In genomic region chr17:19187883-19188869, GRCh38 we compare ENCODE assay signal across 8 cellular contexts. TPM values are rescaled to one million over a fixed set of nuclear protein-coding genes. Genes with fewer than 3 reads are reported as not detected.
DNase-seq lines count a peak whose midpoint lies in the region; ATAC-seq, FAIRE-seq and TF ChIP-seq lines count a peak whose summit lies in the region.
"Not testable (repeated sequence)": the region's sequence is repeated elsewhere in the genome, so short reads cannot be mapped to it uniquely, and the experiment has no call there.

No MANE protein-coding gene starts in this region.

- not testable (repeated sequence) for H3K27me3 ChIP-seq in psoas muscle (ENCODE audit: insufficient read depth in 3 of 3, low read length in 2 of 3)

- CTCF ChIA-PET in Calu3 (lab: Charles Lee); activated B cell treated with CpG ODN at 0.5 μM for 24 hours (lab: Charles Lee); MCF 10A (lab: Yijun Ruan, JAX): not testable (repeated sequence)

- POLR2A ChIA-PET in activated B cell treated with CpG ODN at 0.5 μM for 24 hours (lab: Charles Lee); MCF 10A (lab: Yijun Ruan, JAX): not testable (repeated sequence)

- not testable (repeated sequence) for H3K36me3 Mint-ChIP-seq in Calu3 (ENCODE audit: insufficient read depth, unreplicated experiment); activated B cell treated with CpG ODN at 0.5 μM for 24 hours (ENCODE audit: low read depth); MCF 10A (ENCODE audit: insufficient read depth, unreplicated experiment)

- ATAC-seq in GM19452 (IDR thresholded peaks at IDR 0.05; ENCODE audit: unreplicated experiment), result peak; percentile 46
- ATAC-seq in HG02678 (IDR thresholded peaks at IDR 0.05; ENCODE audit: unreplicated experiment), result peak; percentile 27
- ATAC-seq in HG03280 (IDR thresholded peaks at IDR 0.05; ENCODE audit: unreplicated experiment), result peak; percentile 38
- ATAC-seq in activated B cell treated with CpG ODN at 0.5 μM for 24 hours (ENCODE audit: low read depth), result peak; percentile 36
- peak; percentile 33 to 65 (median 52) for ATAC-seq in psoas muscle

- not testable (repeated sequence) for H3K4me1 Mint-ChIP-seq in Calu3 (ENCODE audit: low read depth, unreplicated experiment); activated B cell treated with CpG ODN at 0.5 μM for 24 hours; MCF 10A (ENCODE audit: insufficient read depth, unreplicated experiment)

- not testable (repeated sequence) for H3K4me1 ChIP-seq in kidney (ENCODE audit: control insufficient read depth in 1 of 2, insufficient read depth in 1 of 2, low read depth in 1 of 2, low read length in 2 of 2); psoas muscle

- BruUV-seq in Calu3 (replicated peaks; lab: Mats Ljungman, UMichigan) (TSS peak; percentile 100), MCF 10A (replicated peaks; lab: Mats Ljungman, UMichigan) (TSS peak; percentile 98)

- not testable (repeated sequence) for TF ChIP-seq CTCF in Calu3 (IDR thresholded peaks at IDR 0.05; ENCODE audit: unreplicated experiment); activated B cell treated with CpG ODN at 0.5 μM for 24 hours (IDR thresholded peaks at IDR 0.05); MCF 10A (IDR thresholded peaks at IDR 0.05; ENCODE audit: unreplicated experiment); psoas muscle (IDR thresholded peaks at IDR 0.05)
- peak; percentile 7 for TF ChIP-seq CTCF in kidney (IDR thresholded peaks at IDR 0.05; ENCODE audit: borderline replicate concordance, extremely low read depth, insufficient read depth)

- H3K9me3 Mint-ChIP-seq in Calu3 (ENCODE audit: low read depth, unreplicated experiment); activated B cell treated with CpG ODN at 0.5 μM for 24 hours; MCF 10A (ENCODE audit: unreplicated experiment): not testable (repeated sequence)

- 0% methylated on average over 8 to 9 of the region's 62 CpGs for WGBS in psoas muscle, 3 donors

- peak; percentile 92 for DNase-seq in Calu3
- DNase-seq in activated B cell treated with CpG ODN at 0.5 μM for 24 hours, result peak; percentile 92
- not testable (repeated sequence) for DNase-seq in MCF 10A (ENCODE audit: unreplicated experiment); kidney; psoas muscle

- H3K27ac ChIP-seq in kidney (ENCODE audit: low read depth in 2 of 2, low read length in 2 of 2); psoas muscle: not testable (repeated sequence)

- not testable (repeated sequence) for H3K9me3 ChIP-seq in kidney (ENCODE audit: control insufficient read depth in 1 of 2, low read length in 2 of 2); psoas muscle

- not testable (repeated sequence) for FAIRE-seq in kidney (lab: Jason Lieb, UNC)

- not testable (repeated sequence) for H3K27ac Mint-ChIP-seq in Calu3 (ENCODE audit: unreplicated experiment); activated B cell treated with CpG ODN at 0.5 μM for 24 hours; MCF 10A (ENCODE audit: low read depth, unreplicated experiment)

- not testable (repeated sequence) for H3K4me3 ChIP-seq in kidney (ENCODE audit: low read length in 2 of 2); psoas muscle

- intact Hi-C loops in Calu3 (cut with micrococcal nuclease; ENCODE audit: unreplicated experiment); activated B cell treated with CpG ODN at 0.5 μM for 24 hours (cut with micrococcal nuclease); MCF 10A (cut with micrococcal nuclease); kidney (cut with DNase I); psoas muscle (cut with DNase I): not testable (repeated sequence)

- not testable (repeated sequence) for H3K9ac ChIP-seq in kidney (ENCODE audit: low read length in 2 of 2)

- H3K4me3 Mint-ChIP-seq in Calu3 (ENCODE audit: low read depth, unreplicated experiment); activated B cell treated with CpG ODN at 0.5 μM for 24 hours; MCF 10A (ENCODE audit: unreplicated experiment): not testable (repeated sequence)

- H3K27me3 Mint-ChIP-seq in Calu3 (ENCODE audit: unreplicated experiment); activated B cell treated with CpG ODN at 0.5 μM for 24 hours; MCF 10A (ENCODE audit: insufficient read depth, unreplicated experiment): not testable (repeated sequence)

- not testable (repeated sequence) for H3K36me3 ChIP-seq in kidney (ENCODE audit: control insufficient read depth in 1 of 2, insufficient read depth in 2 of 2, low read length in 2 of 2); psoas muscle (ENCODE audit: insufficient read depth in 1 of 2, low read depth in 1 of 2)

RNA-seq across cellular contexts. Expression of gene EPN2, which starts 49.0 kb away (rescaled TPM):
- total RNA-seq in Calu3 (2022), result 31.3 and 31.6 TPM in 2 replicates
- total RNA-seq in activated B cell treated with CpG ODN at 0.5 μM for 24 hours, result 11.6 and 16.6 TPM in 2 replicates
- total RNA-seq in MCF 10A (2022), result 35.1 and 36.8 TPM in 2 replicates
- 45.4 TPM for total RNA-seq in kidney
- polyA plus RNA-seq in kidney (ENCODE audit: insufficient read depth, low read depth, low replicate concordance), result 18.0 TPM
- 10 to 100 TPM; 23.6 to 36.0 (median 26.9) TPM for total RNA-seq in psoas muscle
- 10 to 100 TPM; 11.6 to 27.2 (median 12.2) TPM for polyA plus RNA-seq in psoas muscle
